15 cellular contexts compared by ENCODE assay signal in the genomic region with DNA sequence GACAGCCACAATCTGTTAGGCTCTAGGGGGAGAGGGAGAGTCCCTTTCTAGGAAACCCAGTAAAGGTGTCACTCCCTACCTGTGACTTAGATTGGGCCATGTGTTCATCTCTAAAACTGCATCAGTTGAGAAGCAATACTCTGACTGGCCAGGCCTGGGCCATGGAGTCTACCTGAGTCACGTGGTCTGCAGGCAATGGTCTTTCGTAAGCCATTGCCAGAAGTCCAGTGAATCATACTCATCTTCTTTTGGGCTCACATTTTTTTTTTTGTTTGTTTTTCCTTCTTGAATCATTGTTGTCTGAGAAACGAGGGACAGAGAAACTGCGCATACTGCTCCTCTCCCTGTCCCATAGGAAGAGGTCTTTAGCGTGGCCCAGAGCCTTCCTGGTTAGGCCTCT.
"Had no signal": no experiment of that assay in that cellular context is flagged by ENCODE, and none has a peak within 500 bp of the region (broad histone marks: within the 10 kb centered on the region; RNA-seq: fewer than 3 reads in every experiment).

No MANE protein-coding gene starts in this region.

- H3K36me3 Mint-ChIP-seq: activated naive CD4-positive, alpha-beta T cell treated with anti-CD3 and anti-CD28 coated beads, Interleukin-2, amount 10 ng/mL, durations not matched to agents 7 days and 5 days; memory B cell had no signal

- H3K27ac ChIP-seq: adrenal gland, sigmoid colon, suprapubic skin, upper lobe of right lung had no signal

- DNase-seq: activated CD4-positive, alpha-beta T cell treated with anti-CD3 and anti-CD28 coated beads, Interleukin-2, amount 50 U/mL, for 1 hour; activated naive CD4-positive, alpha-beta T cell treated with anti-CD3 and anti-CD28 coated beads, Interleukin-2, amount 10 ng/mL, durations not matched to agents 7 days and 5 days; adrenal gland; effector memory CD8-positive, alpha-beta T cell; nephron progenitor cell; sigmoid colon; stimulated activated CD4-positive, alpha-beta T cell treated with anti-CD3 and anti-CD28 coated beads, Interleukin-2, amount 100 ng/mL, for 24 hours; stimulated activated naive CD4-positive, alpha-beta T cell; upper lobe of right lung had no signal

- H3K4me3 Mint-ChIP-seq: activated naive CD4-positive, alpha-beta T cell treated with anti-CD3 and anti-CD28 coated beads, Interleukin-2, amount 10 ng/mL, durations not matched to agents 7 days and 5 days; central memory CD8-positive, alpha-beta T cell; dendritic cell treated with granulocyte-macrophage colony-stimulating factor and Interleukin-4, amounts not matched to agents 40 ng/mL and 50 ng/mL, for 4 days; effector memory CD8-positive, alpha-beta T cell; memory B cell; nephron progenitor cell had no signal

- H3K9me3 Mint-ChIP-seq: activated naive CD4-positive, alpha-beta T cell treated with anti-CD3 and anti-CD28 coated beads, Interleukin-2, amount 10 ng/mL, durations not matched to agents 7 days and 5 days; activated T-helper 2 cell treated with anti-CD3 and anti-CD28 coated beads, Interferon-gamma antibody, Interleukin-2, Interleukin-4, amounts not matched to agents 10 μg/mL and 5 μg/mL and 100 μg/mL, durations not matched to agents 14 hours and 24 hours and 36 hours; central memory CD8-positive, alpha-beta T cell; dendritic cell treated with granulocyte-macrophage colony-stimulating factor and Interleukin-4, amounts not matched to agents 40 ng/mL and 50 ng/mL, for 4 days; effector memory CD8-positive, alpha-beta T cell; memory B cell had no signal

- ATAC-seq: effector memory CD8-positive, alpha-beta T cell; left lobe of liver; upper lobe of right lung had no signal

- H3K9me3 ChIP-seq: adrenal gland, sigmoid colon, suprapubic skin, upper lobe of right lung had no signal

- H3K4me3 ChIP-seq: adrenal gland, sigmoid colon, suprapubic skin, upper lobe of right lung had no signal

- H3K4me1 Mint-ChIP-seq: memory B cell had no signal

- H3K36me3 ChIP-seq: adrenal gland, sigmoid colon, suprapubic skin, upper lobe of right lung had no signal

- H3K27ac Mint-ChIP-seq: activated naive CD4-positive, alpha-beta T cell treated with anti-CD3 and anti-CD28 coated beads, Interleukin-2, amount 10 ng/mL, durations not matched to agents 7 days and 5 days; activated T-helper 2 cell treated with anti-CD3 and anti-CD28 coated beads, Interferon-gamma antibody, Interleukin-2, Interleukin-4, amounts not matched to agents 10 μg/mL and 5 μg/mL and 100 μg/mL, durations not matched to agents 14 hours and 24 hours and 36 hours; dendritic cell treated with granulocyte-macrophage colony-stimulating factor and Interleukin-4, amounts not matched to agents 40 ng/mL and 50 ng/mL, for 4 days; effector memory CD8-positive, alpha-beta T cell; memory B cell; nephron progenitor cell had no signal
